In the genomic region with DNA sequence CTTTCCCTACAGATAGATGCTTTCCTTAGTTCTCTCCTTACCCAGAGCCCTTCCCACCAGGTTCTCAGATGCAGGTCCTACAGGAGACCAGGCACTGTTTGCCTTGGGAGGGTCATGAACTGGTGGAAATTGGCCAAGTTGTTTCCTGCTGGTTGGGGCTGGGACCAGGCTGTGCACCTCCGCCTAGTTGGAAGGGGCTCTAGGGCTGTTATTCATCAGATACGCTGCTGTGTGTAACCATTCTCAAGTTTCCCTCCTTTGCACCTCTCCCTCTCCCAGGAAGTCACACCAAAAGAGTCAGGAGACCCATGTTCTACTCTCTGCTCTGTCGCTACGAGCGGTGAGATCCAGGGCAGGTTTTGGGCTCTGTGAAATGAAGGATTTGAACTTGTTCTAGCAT, we compare ENCODE assay signal across 23 cellular contexts. TPM values are rescaled to one million over a fixed set of nuclear protein-coding genes. Genes with fewer than 3 reads are reported as not detected.
DNase-seq lines count a peak whose midpoint lies in the region; ATAC-seq, FAIRE-seq and TF ChIP-seq lines count a peak whose summit lies in the region.
"Had no signal": no experiment of that assay in that cellular context is flagged by ENCODE, and none has a peak within 500 bp of the region (broad histone marks: within the 10 kb centered on the region; RNA-seq: fewer than 3 reads in every experiment).

No MANE protein-coding gene starts in this region.

- H3K4me2 ChIP-seq in A549: peak overlapping the region; percentile 45
- H3K4me2 ChIP-seq in PC-3 (ENCODE audit: low read length): peak overlapping the region; percentile 39

- TF ChIP-seq EP300 in A549 (IDR thresholded peaks at IDR 0.05): no peak

- BruUV-seq in PC-3 (replicated peaks; lab: Mats Ljungman, UMichigan) (no TSS peak), A673 (replicated peaks; lab: Mats Ljungman, UMichigan) (no TSS peak)

- POLR2A ChIA-PET in A549 (lab: Yijun Ruan, JAX) (no interaction called here), PC-3 (lab: Charles Lee; ENCODE audit: unreplicated experiment) (no interaction called here), A673 (lab: Charles Lee; ENCODE audit: low non-redundant PET) (no interaction called here)

- H3K9me2 ChIP-seq in PC-3 (replicated peaks; ENCODE audit: low read length): no peaks in the 10 kb centered on the region

- TF ChIP-seq CTCF in A549 (IDR thresholded peaks at IDR 0.05): no peak
- no peak for TF ChIP-seq CTCF in PC-3 (conservative IDR thresholded peaks at IDR 0.05; ENCODE audit: low read depth, low read length)
- no peak for TF ChIP-seq CTCF in colonic mucosa (IDR thresholded peaks at IDR 0.05)
- TF ChIP-seq CTCF in uterus (IDR thresholded peaks at IDR 0.05): no peak
- no peak for TF ChIP-seq CTCF in A673 (conservative IDR thresholded peaks at IDR 0.05; ENCODE audit: low read depth, low read length)

- peak in 1 of 2 experiments; percentile 17; a peak in 3 of 6 replicates for ATAC-seq in A549
- ATAC-seq in PC-3: peak; percentile 8
- ATAC-seq: GM12878, K562 had no signal

- H3K27ac ChIP-seq in A549: peak overlapping the region; percentile 73 to 74
- peak overlapping the region; percentile 98 for H3K27ac ChIP-seq in PC-3 (ENCODE audit: low read length)
- H3K27ac ChIP-seq in colonic mucosa: no peak overlapping the region
- H3K27ac ChIP-seq in uterus: peak overlapping the region; percentile 38 to 45
- no peak overlapping the region for H3K27ac ChIP-seq in A673 (ENCODE audit: low read depth, low read length, poor library complexity, severe bottlenecking)

- H3K27me3 ChIP-seq in PC-3 (ENCODE audit: low read length) (no peaks in the 10 kb centered on the region), colonic mucosa (peaks cover 5% of the 10 kb centered on the region), uterus (no peaks in the 10 kb centered on the region), A673 (replicated peaks; ENCODE audit: insufficient read depth, low read depth, low read length, poor library complexity) (peaks cover 8% of the 10 kb centered on the region)
- H3K27me3 ChIP-seq: BE2C had no signal

- no peak for FAIRE-seq in A549 (lab: Jason Lieb, UNC)
- FAIRE-seq: D721Med, GM12878, GM19239, H1, K562 had no signal

- H3K4me1 ChIP-seq in A549: peaks cover 53% of the 10 kb centered on the region
- H3K4me1 ChIP-seq in PC-3 (ENCODE audit: insufficient read depth, low read length): peaks cover 78% of the 10 kb centered on the region
- no peaks in the 10 kb centered on the region for H3K4me1 ChIP-seq in colonic mucosa
- no peaks in the 10 kb centered on the region for H3K4me1 ChIP-seq in uterus
- no peaks in the 10 kb centered on the region for H3K4me1 ChIP-seq in A673 (ENCODE audit: insufficient read depth, low read length, poor library complexity, severe bottlenecking)
- H3K4me1 ChIP-seq: BE2C had no signal

- peak overlapping the region; percentile 72 for H3K9ac ChIP-seq in PC-3 (ENCODE audit: low read length)
- H3K9ac ChIP-seq in colonic mucosa (ENCODE audit: low read depth in 2 of 2, low read length in 2 of 2): no peak overlapping the region

- H2AFZ ChIP-seq in PC-3 (ENCODE audit: low read length): peak overlapping the region; percentile 61

- intact Hi-C loops in PC-3 (cut with micrococcal nuclease) (no loop called here), colonic mucosa (cut with DNase I) (no loop called here), uterus (cut with DNase I; ENCODE audit: low total_unique reads) (no loop called here), A673 (cut with micrococcal nuclease; ENCODE audit: unreplicated experiment) (no loop called here)

- no peak overlapping the region for H3K4me3 ChIP-seq in A549
- no peak overlapping the region for H3K4me3 ChIP-seq in PC-3 (ENCODE audit: low read length)
- no peak overlapping the region for H3K4me3 ChIP-seq in colonic mucosa
- no peak overlapping the region for H3K4me3 ChIP-seq in uterus
- no peak overlapping the region for H3K4me3 ChIP-seq in A673 (ENCODE audit: low read depth, low read length, poor library complexity, severe bottlenecking)
- H3K4me3 ChIP-seq: GM12878, K562 had no signal

- H3F3A ChIP-seq in PC-3 (ENCODE audit: low read length, unreplicated experiment): peaks cover 5% of the 10 kb centered on the region

- H3K36me3 ChIP-seq in PC-3 (ENCODE audit: low read depth, low read length) (no peaks in the 10 kb centered on the region), colonic mucosa (no peaks in the 10 kb centered on the region), uterus (no peaks in the 10 kb centered on the region), A673 (ENCODE audit: insufficient read depth, low read length, poor library complexity, severe bottlenecking) (no peaks in the 10 kb centered on the region)
- H3K36me3 ChIP-seq: BE2C had no signal

- no peaks in the 10 kb centered on the region for H4K20me1 ChIP-seq in PC-3 (ENCODE audit: low read length)

- no peak for TF ChIP-seq POLR2A in A549 (IDR thresholded peaks at IDR 0.05; ENCODE audit: low read length)
- no peak for TF ChIP-seq POLR2A in uterus (IDR thresholded peaks at IDR 0.05)

- WGBS in A549 (ENCODE audit: missing lambda C conversion rate): 100% methylated on average over 3 of the region's 5 CpGs

- no peak for TF ChIP-seq RAD21 in A549 (conservative IDR thresholded peaks at IDR 0.05 in 1 of 2, IDR thresholded peaks at IDR 0.05 in 1 of 2)

- H3K79me2 ChIP-seq in PC-3 (ENCODE audit: low read length): no peaks in the 10 kb centered on the region

- CTCF ChIA-PET in A549 (lab: Yijun Ruan, JAX): interaction anchor here (1.0 to 1.5 kb wide), 2 partner anchors 12 to 40 kb away, joined by 3 to 4 read pairs; no protein-coding TSS in a partner anchor
- CTCF ChIA-PET in PC-3 (lab: Charles Lee): no interaction called here
- CTCF ChIA-PET in A673 (lab: Charles Lee): no interaction called here

- H3K9me3 ChIP-seq in A549 (no peaks in the 10 kb centered on the region), PC-3 (ENCODE audit: low read length) (no peaks in the 10 kb centered on the region), colonic mucosa (no peaks in the 10 kb centered on the region), uterus (no peaks in the 10 kb centered on the region), A673 (ENCODE audit: low read depth, low read length, poor library complexity, severe bottlenecking) (no peaks in the 10 kb centered on the region)
- H3K9me3 ChIP-seq: BE2C, Caco-2 had no signal

- peak in 1 of 2 experiments; percentile 40 for DNase-seq in A549 (ENCODE audit: low read depth in 1 of 2, low spot score in 1 of 2)
- DNase-seq in PC-3: peak; percentile 63
- DNase-seq in colonic mucosa: peak; percentile 34
- DNase-seq in uterus: no peak
- no peak for DNase-seq in SHP77 (lab: John Stamatoyannopoulos, UW)
- DNase-seq in A673 (ENCODE audit: low spot score): no peak
- DNase-seq in activated CD8-positive, alpha-beta memory T cell treated with anti-CD3 and anti-CD28 coated beads, Interleukin-2, amount 50 U/mL, for 48 hours: no peak
- DNase-seq: 8988T; ACHN; BE2C; C1 segment of cervical spinal cord; Caco-2; CD4-positive, CD25-positive, alpha-beta regulatory T cell; DND-41; EL; H9 had no signal

TF ChIP-seq in A549, 52 proteins besides CTCF, POLR2A, EP300 and RAD21 (continues in another document):
- TF ChIP-seq EHF (CRISPR knock-in tag; IDR thresholded peaks at IDR 0.05): no peak
- TF ChIP-seq CBX2 (IDR thresholded peaks at IDR 0.05; ENCODE audit: borderline replicate concordance, low read depth): no peak
- TF ChIP-seq SMC3 (IDR thresholded peaks at IDR 0.05): no peak
- TF ChIP-seq SREBF2 (IDR thresholded peaks at IDR 0.05): no peak
- TF ChIP-seq HOXA7 (CRISPR knock-in tag; IDR thresholded peaks at IDR 0.05): no peak
- no peak for TF ChIP-seq NFE2L2 (conservative IDR thresholded peaks at IDR 0.05; ENCODE audit: low read length)
- TF ChIP-seq POLR2AphosphoS2 (conservative IDR thresholded peaks at IDR 0.05; ENCODE audit: low read length): no peak

RNA-seq across cellular contexts. Expression of gene VSIG1, which starts 11.9 kb away (rescaled TPM):
- 1.2 and 1.3 TPM in 2 replicates for polyA plus RNA-seq in A549 (2011; rRNA removed)
- 0.07 and 0.12 TPM in 2 replicates for polyA plus RNA-seq in A549 (2012; cell fraction: cytosol; rRNA removed)
- 0.08 and 0.22 TPM in 2 replicates for polyA plus RNA-seq in A549 (2012; cell fraction: nucleus; rRNA removed)
- polyA plus RNA-seq in A549 (2017; fragmentation: RNase III; extraction: RNeasy Plus Mini Kit Qiagen cat#74134 plus additional on column Dnase treatment): 0.09 to 0.17 TPM (median 0.11 TPM) in 3 replicates
- 1.2 and 2.8 TPM in 2 replicates for polyA minus RNA-seq in A549 (2011; rRNA and poly(A)+ RNA removed)
- 0.84 and 4.8 TPM in 2 replicates for total RNA-seq in PC-3 (2014; rRNA removed)
- total RNA-seq in colonic mucosa: under 1 TPM; 0.16 to 0.62 TPM
- total RNA-seq in uterus: under 1 TPM in 2 of 4 donors, not detected in 2; 0.37 to 0.48 TPM
- not detected in 2 replicates for total RNA-seq in A673 (2021)
- total RNA-seq: Caco-2, G401, GM12878, HT1080, K562 had no signal
- polyA plus RNA-seq: K562 had no signal

RNA-seq across cellular contexts. Expression of gene TEX13B, which starts 50.8 kb away (rescaled TPM):
- polyA plus RNA-seq in A549 (2011; rRNA removed) (not detected in 2 replicates), A549 (2017; fragmentation: RNase III; extraction: RNeasy Plus Mini Kit Qiagen cat#74134 plus additional on column Dnase treatment) (not detected in 3 replicates)
- polyA plus RNA-seq in A549 (2012; cell fraction: cytosol; rRNA removed): not detected in 2 replicates
- polyA plus RNA-seq in A549 (2012; cell fraction: nucleus; rRNA removed): 0.07 TPM in 1 of 2 replicates, not detected in the other
- polyA minus RNA-seq in A549 (2011; rRNA and poly(A)+ RNA removed): not detected in 2 replicates
- total RNA-seq in PC-3 (2014; rRNA removed) (not detected in 2 replicates), colonic mucosa (not detected), uterus (not detected), A673 (2021) (not detected in 2 replicates)
- total RNA-seq: Caco-2; CD4-positive, CD25-positive, alpha-beta regulatory T cell; G401; GM12878; K562 had no signal
- polyA plus RNA-seq: CD4-positive, CD25-positive, alpha-beta regulatory T cell; GM12878; K562 had no signal

RNA-seq across cellular contexts. Expression of gene PSMD10, which starts 58.4 kb away (rescaled TPM):
- polyA plus RNA-seq in A549 (2011; rRNA removed) (132 and 163 TPM in 2 replicates), A549 (2017; fragmentation: RNase III; extraction: RNeasy Plus Mini Kit Qiagen cat#74134 plus additional on column Dnase treatment) (92.2 to 118 TPM (median 109 TPM) in 3 replicates)
- 68.2 and 69.1 TPM in 2 replicates for polyA plus RNA-seq in A549 (2012; cell fraction: cytosol; rRNA removed)
- 18.5 and 30.8 TPM in 2 replicates for polyA plus RNA-seq in A549 (2012; cell fraction: nucleus; rRNA removed)
- polyA minus RNA-seq in A549 (2011; rRNA and poly(A)+ RNA removed): 20.5 and 22.8 TPM in 2 replicates
- total RNA-seq in PC-3 (2014; rRNA removed) (88.2 and 102 TPM in 2 replicates), colonic mucosa (10 to 100 TPM; 44.2 to 48.6 TPM), uterus (10 to 100 TPM; 19.1 to 89.9 (median 43.6) TPM), A673 (2021) (49.6 and 52.0 TPM in 2 replicates)

RNA-seq across cellular contexts. Expression of gene ATG4A, which starts 58.6 kb away (rescaled TPM):
- polyA plus RNA-seq in A549 (2011; rRNA removed) (12.8 and 14.3 TPM in 2 replicates), A549 (2017; fragmentation: RNase III; extraction: RNeasy Plus Mini Kit Qiagen cat#74134 plus additional on column Dnase treatment) (6.0 to 7.2 TPM (median 6.7 TPM) in 3 replicates)
- polyA plus RNA-seq in A549 (2012; cell fraction: cytosol; rRNA removed): 3.2 and 3.3 TPM in 2 replicates
- 1.1 and 2.5 TPM in 2 replicates for polyA plus RNA-seq in A549 (2012; cell fraction: nucleus; rRNA removed)
- polyA minus RNA-seq in A549 (2011; rRNA and poly(A)+ RNA removed): 5.0 and 5.7 TPM in 2 replicates
- total RNA-seq in PC-3 (2014; rRNA removed) (15.0 and 21.0 TPM in 2 replicates), colonic mucosa (10 to 100 TPM; 15.7 to 19.0 TPM), uterus (10 to 100 TPM in 2 of 4 donors, 1 to 10 TPM in 2; 4.9 to 13.2 (median 8.9) TPM), A673 (2021) (3.8 and 4.8 TPM in 2 replicates)

Comparison
In these comparisons a context has a peak if more than half of its experiments do, and no peak if none do; other contexts are left out.
1. DNase-seq: peak in PC-3 (single experiment) and colonic mucosa (single experiment); none in uterus (0 of 2), SHP77 (0 of 2), A673 (single experiment) and activated CD8-positive, alpha-beta memory T cell treated with anti-CD3 and anti-CD28 coated beads, Interleukin-2, amount 50 U/mL, for 48 hours (single experiment).
2. H3K27ac ChIP-seq: peak in A549 (2 of 2), PC-3 (single experiment) and uterus (2 of 2); none in colonic mucosa (single experiment) and A673 (single experiment).